ENCODE assay signal across 1 cellular context in the genomic region with DNA sequence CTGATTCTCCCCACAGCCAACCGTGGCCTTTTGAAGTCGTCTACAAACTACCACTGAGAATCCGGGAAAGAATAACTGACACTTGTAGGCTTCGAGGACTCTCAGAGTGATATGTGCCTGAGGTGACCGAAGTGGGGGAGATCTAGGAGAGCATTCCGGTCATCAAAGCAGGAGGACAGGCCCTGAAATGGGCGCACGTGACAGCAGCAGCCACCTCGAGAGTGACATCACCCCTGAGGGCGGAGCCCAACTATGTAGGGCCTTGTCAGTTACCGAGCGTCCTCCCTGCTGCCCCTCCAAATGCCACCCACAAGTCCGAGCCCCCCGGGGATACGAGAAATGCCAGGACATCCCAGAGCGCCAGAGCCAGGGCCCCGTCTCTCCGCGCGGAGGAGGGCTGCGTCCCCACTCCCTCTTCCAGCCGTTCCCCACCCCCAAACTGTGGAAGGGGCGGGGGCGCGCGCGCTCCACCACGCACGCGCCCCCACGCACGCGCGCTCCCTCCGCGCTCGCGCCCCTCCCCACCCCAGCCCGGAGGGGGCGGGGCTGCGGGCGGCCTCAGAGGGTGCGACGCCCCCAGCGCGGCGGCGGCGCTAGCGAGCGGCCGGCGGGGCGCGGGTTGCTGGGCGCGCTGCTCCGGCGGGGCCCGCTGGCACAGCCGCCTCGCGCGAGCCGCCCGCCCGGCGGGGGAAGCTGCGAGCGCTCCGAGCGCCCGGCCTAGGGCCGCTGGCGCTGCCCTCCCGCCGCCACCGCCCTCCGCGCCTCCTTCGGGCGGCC.
TF ChIP-seq lines count a peak whose summit lies in the region.

A gene (plus strand): TSS at position 587 of the 777 bp plus-strand sequence. CDS start 43,325 bp downstream, outside the sequence.

TF ChIP-seq in HEK293, 187 proteins besides CTCF, POLR2A, EP300 and RAD21 (continued from another document and continues in another):
- TF ChIP-seq, protein P1, sequence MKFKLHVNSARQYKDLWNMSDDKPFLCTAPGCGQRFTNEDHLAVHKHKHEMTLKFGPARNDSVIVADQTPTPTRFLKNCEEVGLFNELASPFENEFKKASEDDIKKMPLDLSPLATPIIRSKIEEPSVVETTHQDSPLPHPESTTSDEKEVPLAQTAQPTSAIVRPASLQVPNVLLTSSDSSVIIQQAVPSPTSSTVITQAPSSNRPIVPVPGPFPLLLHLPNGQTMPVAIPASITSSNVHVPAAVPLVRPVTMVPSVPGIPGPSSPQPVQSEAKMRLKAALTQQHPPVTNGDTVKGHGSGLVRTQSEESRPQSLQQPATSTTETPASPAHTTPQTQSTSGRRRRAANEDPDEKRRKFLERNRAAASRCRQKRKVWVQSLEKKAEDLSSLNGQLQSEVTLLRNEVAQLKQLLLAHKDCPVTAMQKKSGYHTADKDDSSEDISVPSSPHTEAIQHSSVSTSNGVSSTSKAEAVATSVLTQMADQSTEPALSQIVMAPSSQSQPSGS (tag by site-specific recombination; IDR thresholded peaks at IDR 0.05; ENCODE audit: low read depth), result peak; percentile 89
- TF ChIP-seq ZNF394 (tag by site-specific recombination; IDR thresholded peaks at IDR 0.05; ENCODE audit: borderline replicate concordance), result peak; percentile 66
- TF ChIP-seq GLIS2 (tag by site-specific recombination; IDR thresholded peaks at IDR 0.05), result peak; percentile 86
- TF ChIP-seq ZNF544 (tag by site-specific recombination; IDR thresholded peaks at IDR 0.05), result no peak
- TF ChIP-seq ZIC2 (tag by site-specific recombination; IDR thresholded peaks at IDR 0.05), result peak; percentile 29; the same call in 1 of the 2 replicates
- TF ChIP-seq, protein P2, sequence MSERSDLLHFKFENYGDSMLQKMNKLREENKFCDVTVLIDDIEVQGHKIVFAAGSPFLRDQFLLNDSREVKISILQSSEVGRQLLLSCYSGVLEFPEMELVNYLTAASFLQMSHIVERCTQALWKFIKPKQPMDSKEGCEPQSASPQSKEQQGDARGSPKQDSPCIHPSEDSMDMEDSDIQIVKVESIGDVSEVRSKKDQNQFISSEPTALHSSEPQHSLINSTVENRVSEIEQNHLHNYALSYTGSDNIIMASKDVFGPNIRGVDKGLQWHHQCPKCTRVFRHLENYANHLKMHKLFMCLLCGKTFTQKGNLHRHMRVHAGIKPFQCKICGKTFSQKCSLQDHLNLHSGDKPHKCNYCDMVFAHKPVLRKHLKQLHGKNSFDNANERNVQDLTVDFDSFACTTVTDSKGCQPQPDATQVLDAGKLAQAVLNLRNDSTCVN (tag by site-specific recombination; optimal IDR thresholded peaks at IDR 0.05), result peak; percentile 92
- peak; percentile 36; the same call in 1 of the 2 replicates for TF ChIP-seq ZNF24 (tag by site-specific recombination; IDR thresholded peaks at IDR 0.05)
- peak; percentile 68 for TF ChIP-seq ZXDB (tag by site-specific recombination; IDR thresholded peaks at IDR 0.05)
- peak; percentile 67 for TF ChIP-seq ZFP69B (tag by site-specific recombination; IDR thresholded peaks at IDR 0.05)
- TF ChIP-seq KLF16 (tag by site-specific recombination; IDR thresholded peaks at IDR 0.05), result peak; percentile 87
- no peak for TF ChIP-seq ZNF121 (tag by site-specific recombination; IDR thresholded peaks at IDR 0.05)
- TF ChIP-seq ZNF324 (tag by site-specific recombination; IDR thresholded peaks at IDR 0.05), result peak; percentile 75
- peak; percentile 77; the same call in 1 of the 2 replicates for TF ChIP-seq ZNF76 (tag by site-specific recombination; IDR thresholded peaks at IDR 0.05; ENCODE audit: borderline replicate concordance, low read depth)
- TF ChIP-seq, protein P3, sequence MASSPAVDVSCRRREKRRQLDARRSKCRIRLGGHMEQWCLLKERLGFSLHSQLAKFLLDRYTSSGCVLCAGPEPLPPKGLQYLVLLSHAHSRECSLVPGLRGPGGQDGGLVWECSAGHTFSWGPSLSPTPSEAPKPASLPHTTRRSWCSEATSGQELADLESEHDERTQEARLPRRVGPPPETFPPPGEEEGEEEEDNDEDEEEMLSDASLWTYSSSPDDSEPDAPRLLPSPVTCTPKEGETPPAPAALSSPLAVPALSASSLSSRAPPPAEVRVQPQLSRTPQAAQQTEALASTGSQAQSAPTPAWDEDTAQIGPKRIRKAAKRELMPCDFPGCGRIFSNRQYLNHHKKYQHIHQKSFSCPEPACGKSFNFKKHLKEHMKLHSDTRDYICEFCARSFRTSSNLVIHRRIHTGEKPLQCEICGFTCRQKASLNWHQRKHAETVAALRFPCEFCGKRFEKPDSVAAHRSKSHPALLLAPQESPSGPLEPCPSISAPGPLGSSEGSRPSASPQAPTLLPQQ (tag by site-specific recombination; IDR thresholded peaks at IDR 0.05), result 0 out of 2 replicates have a peak, but pooled peaks have one; percentile 33
- TF ChIP-seq, protein P4, sequence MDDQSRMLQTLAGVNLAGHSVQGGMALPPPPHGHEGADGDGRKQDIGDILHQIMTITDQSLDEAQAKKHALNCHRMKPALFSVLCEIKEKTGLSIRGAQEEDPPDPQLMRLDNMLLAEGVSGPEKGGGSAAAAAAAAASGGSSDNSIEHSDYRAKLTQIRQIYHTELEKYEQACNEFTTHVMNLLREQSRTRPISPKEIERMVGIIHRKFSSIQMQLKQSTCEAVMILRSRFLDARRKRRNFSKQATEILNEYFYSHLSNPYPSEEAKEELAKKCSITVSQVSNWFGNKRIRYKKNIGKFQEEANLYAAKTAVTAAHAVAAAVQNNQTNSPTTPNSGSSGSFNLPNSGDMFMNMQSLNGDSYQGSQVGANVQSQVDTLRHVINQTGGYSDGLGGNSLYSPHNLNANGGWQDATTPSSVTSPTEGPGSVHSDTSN (CRISPR knock-in tag; IDR thresholded peaks at IDR 0.05), result no peak
- peak; percentile 54; the same call in 1 of the 2 replicates for TF ChIP-seq ZBTB48 (tag by site-specific recombination; IDR thresholded peaks at IDR 0.05)
- TF ChIP-seq ZNF658 (tag by site-specific recombination; IDR thresholded peaks at IDR 0.05), result no peak
- TF ChIP-seq ZNF112 (tag by site-specific recombination; IDR thresholded peaks at IDR 0.05), result no peak
- TF ChIP-seq ZNF626 (tag by site-specific recombination; IDR thresholded peaks at IDR 0.05), result no peak
- no peak for TF ChIP-seq SCRT1 (tag by site-specific recombination; IDR thresholded peaks at IDR 0.05; ENCODE audit: borderline replicate concordance)
- TF ChIP-seq, protein P5, sequence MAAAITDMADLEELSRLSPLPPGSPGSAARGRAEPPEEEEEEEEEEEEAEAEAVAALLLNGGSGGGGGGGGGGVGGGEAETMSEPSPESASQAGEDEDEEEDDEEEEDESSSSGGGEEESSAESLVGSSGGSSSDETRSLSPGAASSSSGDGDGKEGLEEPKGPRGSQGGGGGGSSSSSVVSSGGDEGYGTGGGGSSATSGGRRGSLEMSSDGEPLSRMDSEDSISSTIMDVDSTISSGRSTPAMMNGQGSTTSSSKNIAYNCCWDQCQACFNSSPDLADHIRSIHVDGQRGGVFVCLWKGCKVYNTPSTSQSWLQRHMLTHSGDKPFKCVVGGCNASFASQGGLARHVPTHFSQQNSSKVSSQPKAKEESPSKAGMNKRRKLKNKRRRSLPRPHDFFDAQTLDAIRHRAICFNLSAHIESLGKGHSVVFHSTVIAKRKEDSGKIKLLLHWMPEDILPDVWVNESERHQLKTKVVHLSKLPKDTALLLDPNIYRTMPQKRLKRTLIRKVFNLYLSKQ (tag by site-specific recombination; IDR thresholded peaks at IDR 0.05; ENCODE audit: borderline replicate concordance), result no peak
- TF ChIP-seq ZNF629 (tag by site-specific recombination; IDR thresholded peaks at IDR 0.05), result peak; percentile 80
- no peak for TF ChIP-seq BCL11A (tag by site-specific recombination; IDR thresholded peaks at IDR 0.05; ENCODE audit: low read depth)
- TF ChIP-seq ZNF785 (tag by site-specific recombination; IDR thresholded peaks at IDR 0.05), result peak; percentile 74; the same call in 1 of the 2 replicates
- TF ChIP-seq ZNF677 (tag by site-specific recombination; IDR thresholded peaks at IDR 0.05), result no peak
- peak; percentile 88 for TF ChIP-seq ZEB2 (tag by site-specific recombination; IDR thresholded peaks at IDR 0.05)
- no peak for TF ChIP-seq ZNF350 (tag by site-specific recombination; IDR thresholded peaks at IDR 0.05)
- TF ChIP-seq MYNN (tag by site-specific recombination; IDR thresholded peaks at IDR 0.05; ENCODE audit: borderline replicate concordance), result no peak; the same call in 1 of the 2 replicates
- TF ChIP-seq ZNF138 (tag by site-specific recombination; IDR thresholded peaks at IDR 0.05; ENCODE audit: borderline replicate concordance), result no peak
- TF ChIP-seq, protein P6, sequence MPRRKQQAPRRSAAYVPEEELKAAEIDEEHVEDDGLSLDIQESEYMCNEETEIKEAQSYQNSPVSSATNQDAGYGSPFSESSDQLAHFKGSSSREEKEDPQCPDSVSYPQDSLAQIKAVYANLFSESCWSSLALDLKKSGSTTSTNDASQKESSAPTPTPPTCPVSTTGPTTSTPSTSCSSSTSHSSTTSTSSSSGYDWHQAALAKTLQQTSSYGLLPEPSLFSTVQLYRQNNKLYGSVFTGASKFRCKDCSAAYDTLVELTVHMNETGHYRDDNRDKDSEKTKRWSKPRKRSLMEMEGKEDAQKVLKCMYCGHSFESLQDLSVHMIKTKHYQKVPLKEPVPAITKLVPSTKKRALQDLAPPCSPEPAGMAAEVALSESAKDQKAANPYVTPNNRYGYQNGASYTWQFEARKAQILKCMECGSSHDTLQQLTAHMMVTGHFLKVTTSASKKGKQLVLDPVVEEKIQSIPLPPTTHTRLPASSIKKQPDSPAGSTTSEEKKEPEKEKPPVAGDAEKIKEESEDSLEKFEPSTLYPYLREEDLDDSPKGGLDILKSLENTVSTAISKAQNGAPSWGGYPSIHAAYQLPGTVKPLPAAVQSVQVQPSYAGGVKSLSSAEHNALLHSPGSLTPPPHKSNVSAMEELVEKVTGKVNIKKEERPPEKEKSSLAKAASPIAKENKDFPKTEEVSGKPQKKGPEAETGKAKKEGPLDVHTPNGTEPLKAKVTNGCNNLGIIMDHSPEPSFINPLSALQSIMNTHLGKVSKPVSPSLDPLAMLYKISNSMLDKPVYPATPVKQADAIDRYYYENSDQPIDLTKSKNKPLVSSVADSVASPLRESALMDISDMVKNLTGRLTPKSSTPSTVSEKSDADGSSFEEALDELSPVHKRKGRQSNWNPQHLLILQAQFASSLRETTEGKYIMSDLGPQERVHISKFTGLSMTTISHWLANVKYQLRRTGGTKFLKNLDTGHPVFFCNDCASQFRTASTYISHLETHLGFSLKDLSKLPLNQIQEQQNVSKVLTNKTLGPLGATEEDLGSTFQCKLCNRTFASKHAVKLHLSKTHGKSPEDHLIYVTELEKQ (tag by site-specific recombination; IDR thresholded peaks at IDR 0.05; ENCODE audit: borderline replicate concordance), result peak; percentile 35; the same call in 1 of the 2 replicates
- TF ChIP-seq, protein P7, sequence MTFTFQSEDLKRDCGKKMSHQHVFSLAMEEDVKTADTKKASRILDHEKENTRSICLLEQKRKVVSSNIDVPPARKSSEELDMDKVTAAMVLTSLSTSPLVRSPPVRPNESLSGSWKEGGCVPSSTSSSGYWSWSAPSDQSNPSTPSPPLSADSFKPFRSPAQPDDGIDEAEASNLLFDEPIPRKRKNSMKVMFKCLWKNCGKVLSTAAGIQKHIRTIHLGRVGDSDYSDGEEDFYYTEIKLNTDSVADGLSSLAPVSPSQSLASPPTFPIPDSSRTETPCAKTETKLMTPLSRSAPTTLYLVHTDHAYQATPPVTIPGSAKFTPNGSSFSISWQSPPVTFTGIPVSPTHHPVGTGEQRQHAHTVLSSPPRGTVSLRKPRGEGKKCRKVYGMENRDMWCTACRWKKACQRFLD (tag by site-specific recombination; IDR thresholded peaks at IDR 0.05), result no peak
- TF ChIP-seq ZNF391 (tag by site-specific recombination; IDR thresholded peaks at IDR 0.05; ENCODE audit: borderline replicate concordance, low read depth), result no peak
- peak; percentile 86 for TF ChIP-seq KLF9 (tag by site-specific recombination; IDR thresholded peaks at IDR 0.05; ENCODE audit: low read depth)
- TF ChIP-seq, protein P8, sequence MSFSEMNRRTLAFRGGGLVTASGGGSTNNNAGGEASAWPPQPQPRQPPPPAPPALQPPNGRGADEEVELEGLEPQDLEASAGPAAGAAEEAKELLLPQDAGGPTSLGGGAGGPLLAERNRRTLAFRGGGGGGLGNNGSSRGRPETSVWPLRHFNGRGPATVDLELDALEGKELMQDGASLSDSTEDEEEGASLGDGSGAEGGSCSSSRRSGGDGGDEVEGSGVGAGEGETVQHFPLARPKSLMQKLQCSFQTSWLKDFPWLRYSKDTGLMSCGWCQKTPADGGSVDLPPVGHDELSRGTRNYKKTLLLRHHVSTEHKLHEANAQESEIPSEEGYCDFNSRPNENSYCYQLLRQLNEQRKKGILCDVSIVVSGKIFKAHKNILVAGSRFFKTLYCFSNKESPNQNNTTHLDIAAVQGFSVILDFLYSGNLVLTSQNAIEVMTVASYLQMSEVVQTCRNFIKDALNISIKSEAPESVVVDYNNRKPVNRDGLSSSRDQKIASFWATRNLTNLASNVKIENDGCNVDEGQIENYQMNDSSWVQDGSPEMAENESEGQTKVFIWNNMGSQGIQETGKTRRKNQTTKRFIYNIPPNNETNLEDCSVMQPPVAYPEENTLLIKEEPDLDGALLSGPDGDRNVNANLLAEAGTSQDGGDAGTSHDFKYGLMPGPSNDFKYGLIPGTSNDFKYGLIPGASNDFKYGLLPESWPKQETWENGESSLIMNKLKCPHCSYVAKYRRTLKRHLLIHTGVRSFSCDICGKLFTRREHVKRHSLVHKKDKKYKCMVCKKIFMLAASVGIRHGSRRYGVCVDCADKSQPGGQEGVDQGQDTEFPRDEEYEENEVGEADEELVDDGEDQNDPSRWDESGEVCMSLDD (tag by site-specific recombination; IDR thresholded peaks at IDR 0.05), result peak; percentile 88; the same call in 1 of the 2 replicates
- no peak for TF ChIP-seq ZNF776 (tag by site-specific recombination; IDR thresholded peaks at IDR 0.05; ENCODE audit: borderline replicate concordance)
- TF ChIP-seq, protein P9, sequence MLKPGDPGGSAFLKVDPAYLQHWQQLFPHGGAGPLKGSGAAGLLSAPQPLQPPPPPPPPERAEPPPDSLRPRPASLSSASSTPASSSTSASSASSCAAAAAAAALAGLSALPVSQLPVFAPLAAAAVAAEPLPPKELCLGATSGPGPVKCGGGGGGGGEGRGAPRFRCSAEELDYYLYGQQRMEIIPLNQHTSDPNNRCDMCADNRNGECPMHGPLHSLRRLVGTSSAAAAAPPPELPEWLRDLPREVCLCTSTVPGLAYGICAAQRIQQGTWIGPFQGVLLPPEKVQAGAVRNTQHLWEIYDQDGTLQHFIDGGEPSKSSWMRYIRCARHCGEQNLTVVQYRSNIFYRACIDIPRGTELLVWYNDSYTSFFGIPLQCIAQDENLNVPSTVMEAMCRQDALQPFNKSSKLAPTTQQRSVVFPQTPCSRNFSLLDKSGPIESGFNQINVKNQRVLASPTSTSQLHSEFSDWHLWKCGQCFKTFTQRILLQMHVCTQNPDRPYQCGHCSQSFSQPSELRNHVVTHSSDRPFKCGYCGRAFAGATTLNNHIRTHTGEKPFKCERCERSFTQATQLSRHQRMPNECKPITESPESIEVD (tag by site-specific recombination; IDR thresholded peaks at IDR 0.05), result no peak
- TF ChIP-seq, protein P10, sequence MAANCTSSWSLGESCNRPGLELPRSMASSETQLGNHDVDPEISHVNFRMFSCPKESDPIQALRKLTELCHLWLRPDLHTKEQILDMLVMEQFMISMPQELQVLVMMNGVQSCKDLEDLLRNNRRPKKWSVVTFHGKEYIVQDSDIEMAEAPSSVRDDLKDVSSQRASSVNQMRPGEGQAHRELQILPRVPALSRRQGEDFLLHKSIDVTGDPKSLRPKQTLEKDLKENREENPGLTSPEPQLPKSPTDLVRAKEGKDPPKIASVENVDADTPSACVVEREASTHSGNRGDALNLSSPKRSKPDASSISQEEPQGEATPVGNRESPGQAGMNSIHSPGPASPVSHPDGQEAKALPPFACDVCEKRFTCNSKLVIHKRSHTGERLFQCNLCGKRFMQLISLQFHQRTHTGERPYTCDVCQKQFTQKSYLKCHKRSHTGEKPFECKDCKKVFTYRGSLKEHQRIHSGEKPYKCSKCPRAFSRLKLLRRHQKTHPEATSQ (tag by site-specific recombination; IDR thresholded peaks at IDR 0.05), result peak; percentile 74; the same call in 1 of the 2 replicates
- no peak for TF ChIP-seq ZNF514 (tag by site-specific recombination; IDR thresholded peaks at IDR 0.05)
- TF ChIP-seq MZF1 (tag by site-specific recombination; IDR thresholded peaks at IDR 0.05; ENCODE audit: borderline replicate concordance), result no peak
